Comparison of ENCODE assay signal across 11 cellular contexts in genomic region chr4:174591243-174592021, GRCh38.
DNase-seq lines count a peak whose midpoint lies in the region; ATAC-seq and TF ChIP-seq lines count a peak whose summit lies in the region.
"Had no signal": no experiment of that assay in that cellular context is flagged by ENCODE, and none has a peak within 500 bp of the region (broad histone marks: within the 10 kb centered on the region; RNA-seq: fewer than 3 reads in every experiment).

No MANE protein-coding gene starts in this region.

- no peak for TF ChIP-seq POLR2A in vagina (IDR thresholded peaks at IDR 0.05)

- H3K27me3 ChIP-seq in MG63 (no peaks in the 10 kb centered on the region), vagina (no peaks in the 10 kb centered on the region)

- H3K4me1 Mint-ChIP-seq in activated CD8-positive, alpha-beta T cell treated with anti-CD3 and anti-CD28 coated beads for 36 hours (ENCODE audit: low read depth), result peaks cover 12% of the 10 kb centered on the region

- DNase-seq in CMK (ENCODE audit: low read depth), result peak; percentile 14
- DNase-seq in activated CD8-positive, alpha-beta T cell treated with anti-CD3 and anti-CD28 coated beads for 36 hours, result peak; percentile 5
- no peak for DNase-seq in MG63
- DNase-seq in RPMI8226, result no peak
- no peak for DNase-seq in vagina (ENCODE audit: extremely low spot score in 2 of 2)
- DNase-seq in T-helper 9 cell, result no peak
- DNase-seq: DMS79; effector CD4-positive, alpha-beta T cell; left colon had no signal

- no peak overlapping the region for H3K27ac ChIP-seq in vagina

- H3K9me3 ChIP-seq in MG63 (no peaks in the 10 kb centered on the region), vagina (no peaks in the 10 kb centered on the region)

- no peaks in the 10 kb centered on the region for H3K36me3 ChIP-seq in MG63
- H3K36me3 ChIP-seq in vagina, result no peaks in the 10 kb centered on the region

- H3K4me3 ChIP-seq in MG63 (no peak overlapping the region), vagina (no peak overlapping the region)

- no peaks in the 10 kb centered on the region for H3K27me3 Mint-ChIP-seq in activated CD8-positive, alpha-beta T cell treated with anti-CD3 and anti-CD28 coated beads for 36 hours

- H3K27ac Mint-ChIP-seq in activated CD8-positive, alpha-beta T cell treated with anti-CD3 and anti-CD28 coated beads for 36 hours, result peak overlapping the region; percentile 24

- no peak overlapping the region for H3K4me3 Mint-ChIP-seq in activated CD8-positive, alpha-beta T cell treated with anti-CD3 and anti-CD28 coated beads for 36 hours

- H3K36me3 Mint-ChIP-seq in activated CD8-positive, alpha-beta T cell treated with anti-CD3 and anti-CD28 coated beads for 36 hours (ENCODE audit: low read depth), result no peaks in the 10 kb centered on the region

- no peaks in the 10 kb centered on the region for H3K9me3 Mint-ChIP-seq in activated CD8-positive, alpha-beta T cell treated with anti-CD3 and anti-CD28 coated beads for 36 hours

- ATAC-seq in GM19468 (IDR thresholded peaks at IDR 0.05; ENCODE audit: extremely low read depth, unreplicated experiment), result peak; percentile 75
- ATAC-seq in HG03378 (IDR thresholded peaks at IDR 0.05; ENCODE audit: unreplicated experiment), result peak; percentile 86
- peak; percentile 90 for ATAC-seq in activated CD8-positive, alpha-beta T cell treated with anti-CD3 and anti-CD28 coated beads for 36 hours
- ATAC-seq: left colon had no signal

- no peak for TF ChIP-seq CTCF in activated CD8-positive, alpha-beta T cell treated with anti-CD3 and anti-CD28 coated beads for 36 hours (IDR thresholded peaks at IDR 0.05)
- TF ChIP-seq CTCF in vagina (IDR thresholded peaks at IDR 0.05), result no peak

- POLR2A ChIA-PET in activated CD8-positive, alpha-beta T cell treated with anti-CD3 and anti-CD28 coated beads for 36 hours (lab: Charles Lee), result no interaction called here

- CTCF ChIA-PET in activated CD8-positive, alpha-beta T cell treated with anti-CD3 and anti-CD28 coated beads for 36 hours (lab: Charles Lee), result no interaction called here

- intact Hi-C loops in activated CD8-positive, alpha-beta T cell treated with anti-CD3 and anti-CD28 coated beads for 36 hours (cut with micrococcal nuclease), result no loop called here
- intact Hi-C loops in vagina (cut with DNase I), result no loop called here

- H3K4me1 ChIP-seq in vagina, result no peaks in the 10 kb centered on the region

Comparison
In these comparisons a context has a peak if more than half of its experiments do, and no peak if none do; other contexts are left out.
1. DNase-seq: peak in CMK (single experiment) and activated CD8-positive, alpha-beta T cell treated with anti-CD3 and anti-CD28 coated beads for 36 hours (single experiment); none in MG63 (single experiment), RPMI8226 (single experiment), vagina (0 of 2) and T-helper 9 cell (single experiment).
2. Peak in every context shown above with its lines, with median percentiles within 50 percentile points of each other: ATAC-seq.